ENCODE assay signal across 36 cellular contexts in the genomic region with DNA sequence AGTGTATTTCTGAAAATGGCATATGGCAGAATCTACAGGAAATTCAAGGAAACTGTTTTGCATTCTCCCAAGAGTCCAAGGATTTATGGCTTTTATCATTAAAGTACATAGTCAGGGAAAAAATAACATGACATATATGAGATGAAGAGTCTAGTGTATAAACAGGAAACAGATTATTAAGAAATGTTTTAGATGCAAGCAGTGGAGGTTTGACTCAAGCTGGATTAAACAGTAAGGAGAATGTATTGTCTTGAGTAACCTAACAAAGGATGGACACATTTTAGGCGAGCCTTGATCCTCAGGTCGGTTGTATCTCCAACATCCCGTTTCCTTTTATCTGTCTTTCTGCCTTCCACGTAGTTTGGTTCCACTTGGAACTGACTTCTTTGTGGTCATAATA. TPM values are rescaled to one million over a fixed set of nuclear protein-coding genes. Genes with fewer than 3 reads are reported as not detected.
"Had no signal": no experiment of that assay in that cellular context is flagged by ENCODE, and none has a peak within 500 bp of the region (broad histone marks: within the 10 kb centered on the region; RNA-seq: fewer than 3 reads in every experiment).

No MANE protein-coding gene starts in this region.

- H3K27me3 ChIP-seq: brain microvascular endothelial cell, esophagus muscularis mucosa, gastroesophageal sphincter had no signal

- H3K9me3 ChIP-seq: esophagus muscularis mucosa, gastroesophageal sphincter had no signal

- ATAC-seq: activated CD4-positive, CD25-positive, alpha-beta regulatory T cell treated with anti-CD3 and anti-CD28 coated beads, Interleukin-2, amount 50 U/mL, for 24 hours; activated CD8-positive, alpha-beta memory T cell treated with anti-CD3 and anti-CD28 coated beads, Interleukin-2, amount 10 ng/mL, durations not matched to agents 7 days and 5 days; activated CD8-positive, alpha-beta T cell treated with anti-CD3 and anti-CD28 coated beads, Interleukin-2, amount 10 ng/mL, durations not matched to agents 7 days and 5 days; effector memory CD8-positive, alpha-beta T cell; gastroesophageal sphincter; T-helper 17 cell had no signal

- H3K36me3 ChIP-seq: brain microvascular endothelial cell, esophagus muscularis mucosa, gastroesophageal sphincter, WERI-Rb-1 had no signal

- DNase-seq: activated B cell treated with CpG ODN at 0.5 μM for 24 hours; activated CD4-positive, alpha-beta memory T cell treated with anti-CD3 and anti-CD28 coated beads for 36 hours; activated CD4-positive, alpha-beta T cell treated with anti-CD3 and anti-CD28 coated beads for 48 hours; activated CD4-positive, alpha-beta T cell treated with anti-CD3 and anti-CD28 coated beads, Interleukin-2, amount 50 U/mL, for 1 hour; activated CD8-positive, alpha-beta memory T cell treated with anti-CD3 and anti-CD28 coated beads, Interleukin-2, amount 10 ng/mL, durations not matched to agents 7 days and 5 days; activated CD8-positive, alpha-beta memory T cell treated with anti-CD3 and anti-CD28 coated beads, Interleukin-2, amount 50 U/mL, for 4 hours; activated CD8-positive, alpha-beta T cell treated with anti-CD3 and anti-CD28 coated beads, Interleukin-2, amount 10 ng/mL, durations not matched to agents 7 days and 5 days; activated effector memory CD4-positive, alpha-beta T cell treated with anti-CD3 and anti-CD28 coated beads, Interleukin-2, amount 50 U/mL, for 16 hours; activated naive CD4-positive, alpha-beta T cell treated with anti-CD3 and anti-CD28 coated beads for 36 hours; activated naive CD8-positive, alpha-beta T cell treated with anti-CD3 and anti-CD28 coated beads for 36 hours; activated T-cell treated with anti-CD3 and anti-CD28 coated beads, Interleukin-2, amount 50 U/mL, for 1 hour; activated T-cell treated with anti-CD3 and anti-CD28 coated beads, Interleukin-2, amount 50 U/mL, for 48 hours; amniotic stem cell; anterior cingulate cortex; brain microvascular endothelial cell; dermis blood vessel endothelial cell; effector CD4-positive, alpha-beta T cell; effector memory CD8-positive, alpha-beta T cell; erythroblast; foreskin melanocyte; T-helper 1 cell; T-helper 17 cell; T1000; WERI-Rb-1 had no signal

- H3K27ac ChIP-seq: coronary artery, esophagus muscularis mucosa, gastroesophageal sphincter, WERI-Rb-1 had no signal

- H3K4me3 ChIP-seq: coronary artery, esophagus muscularis mucosa, gastroesophageal sphincter had no signal

- H3K4me1 ChIP-seq: esophagus muscularis mucosa, gastroesophageal sphincter had no signal

RNA-seq across cellular contexts. Expression of a gene that starts 17.9 kb away (rescaled TPM):
- total RNA-seq: activated B cell treated with CpG ODN at 0.5 μM for 24 hours; activated CD4-positive, alpha-beta memory T cell treated with anti-CD3 and anti-CD28 coated beads for 36 hours; activated CD8-positive, alpha-beta memory T cell treated with anti-CD3 and anti-CD28 coated beads for 36 hours; activated CD8-positive, alpha-beta memory T cell treated with anti-CD3 and anti-CD28 coated beads, Interleukin-2, amount 10 ng/mL, durations not matched to agents 7 days and 5 days; activated CD8-positive, alpha-beta T cell treated with anti-CD3 and anti-CD28 coated beads, Interleukin-2, amount 10 ng/mL, durations not matched to agents 7 days and 5 days; activated naive CD4-positive, alpha-beta T cell treated with anti-CD3 and anti-CD28 coated beads for 36 hours; activated naive CD8-positive, alpha-beta T cell treated with anti-CD3 and anti-CD28 coated beads for 36 hours; activated T-helper 1 cell treated with anti-CD3 and anti-CD28 coated beads, Interleukin-12 subunit alpha, Interleukin-12 subunit beta, Interleukin-2, Interleukin-4 antibody, amounts not matched to agents 30 ng/mL and 10 ng/mL and 1 ng/mL, durations not matched to agents 14 hours and 24 hours and 36 hours; activated T-helper 2 cell treated with anti-CD3 and anti-CD28 coated beads, Interferon-gamma antibody, Interleukin-2, Interleukin-4, amounts not matched to agents 10 μg/mL and 5 μg/mL and 100 μg/mL, durations not matched to agents 14 hours and 24 hours and 36 hours; astrocyte; bronchial epithelial cell; cardiac septum; cerebellum; dermis blood vessel endothelial cell; esophagus muscularis mucosa; gastroesophageal sphincter; glomerular endothelial cell; T-helper 17 cell had no signal

RNA-seq across cellular contexts. Expression of a gene that starts 30.7 kb away (rescaled TPM):
- total RNA-seq: activated B cell treated with CpG ODN at 0.5 μM for 24 hours; activated CD4-positive, alpha-beta memory T cell treated with anti-CD3 and anti-CD28 coated beads for 36 hours; activated CD8-positive, alpha-beta memory T cell treated with anti-CD3 and anti-CD28 coated beads for 36 hours; activated CD8-positive, alpha-beta memory T cell treated with anti-CD3 and anti-CD28 coated beads, Interleukin-2, amount 10 ng/mL, durations not matched to agents 7 days and 5 days; activated CD8-positive, alpha-beta T cell treated with anti-CD3 and anti-CD28 coated beads, Interleukin-2, amount 10 ng/mL, durations not matched to agents 7 days and 5 days; activated naive CD4-positive, alpha-beta T cell treated with anti-CD3 and anti-CD28 coated beads for 36 hours; activated naive CD8-positive, alpha-beta T cell treated with anti-CD3 and anti-CD28 coated beads for 36 hours; activated T-helper 1 cell treated with anti-CD3 and anti-CD28 coated beads, Interleukin-12 subunit alpha, Interleukin-12 subunit beta, Interleukin-2, Interleukin-4 antibody, amounts not matched to agents 30 ng/mL and 10 ng/mL and 1 ng/mL, durations not matched to agents 14 hours and 24 hours and 36 hours; activated T-helper 2 cell treated with anti-CD3 and anti-CD28 coated beads, Interferon-gamma antibody, Interleukin-2, Interleukin-4, amounts not matched to agents 10 μg/mL and 5 μg/mL and 100 μg/mL, durations not matched to agents 14 hours and 24 hours and 36 hours; astrocyte; bronchial epithelial cell; cardiac septum; cerebellum; dermis blood vessel endothelial cell; esophagus muscularis mucosa; gastroesophageal sphincter; glomerular endothelial cell; T-helper 17 cell had no signal

RNA-seq across cellular contexts. Expression of a gene that starts 51.5 kb away (rescaled TPM):
- total RNA-seq: activated B cell treated with CpG ODN at 0.5 μM for 24 hours; activated CD4-positive, alpha-beta memory T cell treated with anti-CD3 and anti-CD28 coated beads for 36 hours; activated CD8-positive, alpha-beta memory T cell treated with anti-CD3 and anti-CD28 coated beads for 36 hours; activated CD8-positive, alpha-beta memory T cell treated with anti-CD3 and anti-CD28 coated beads, Interleukin-2, amount 10 ng/mL, durations not matched to agents 7 days and 5 days; activated CD8-positive, alpha-beta T cell treated with anti-CD3 and anti-CD28 coated beads, Interleukin-2, amount 10 ng/mL, durations not matched to agents 7 days and 5 days; activated naive CD4-positive, alpha-beta T cell treated with anti-CD3 and anti-CD28 coated beads for 36 hours; activated naive CD8-positive, alpha-beta T cell treated with anti-CD3 and anti-CD28 coated beads for 36 hours; activated T-helper 1 cell treated with anti-CD3 and anti-CD28 coated beads, Interleukin-12 subunit alpha, Interleukin-12 subunit beta, Interleukin-2, Interleukin-4 antibody, amounts not matched to agents 30 ng/mL and 10 ng/mL and 1 ng/mL, durations not matched to agents 14 hours and 24 hours and 36 hours; activated T-helper 2 cell treated with anti-CD3 and anti-CD28 coated beads, Interferon-gamma antibody, Interleukin-2, Interleukin-4, amounts not matched to agents 10 μg/mL and 5 μg/mL and 100 μg/mL, durations not matched to agents 14 hours and 24 hours and 36 hours; astrocyte; bronchial epithelial cell; cardiac septum; cerebellum; dermis blood vessel endothelial cell; esophagus muscularis mucosa; gastroesophageal sphincter; glomerular endothelial cell; T-helper 17 cell had no signal
